ENCODE assay signal across 18 cellular contexts in the genomic region with DNA sequence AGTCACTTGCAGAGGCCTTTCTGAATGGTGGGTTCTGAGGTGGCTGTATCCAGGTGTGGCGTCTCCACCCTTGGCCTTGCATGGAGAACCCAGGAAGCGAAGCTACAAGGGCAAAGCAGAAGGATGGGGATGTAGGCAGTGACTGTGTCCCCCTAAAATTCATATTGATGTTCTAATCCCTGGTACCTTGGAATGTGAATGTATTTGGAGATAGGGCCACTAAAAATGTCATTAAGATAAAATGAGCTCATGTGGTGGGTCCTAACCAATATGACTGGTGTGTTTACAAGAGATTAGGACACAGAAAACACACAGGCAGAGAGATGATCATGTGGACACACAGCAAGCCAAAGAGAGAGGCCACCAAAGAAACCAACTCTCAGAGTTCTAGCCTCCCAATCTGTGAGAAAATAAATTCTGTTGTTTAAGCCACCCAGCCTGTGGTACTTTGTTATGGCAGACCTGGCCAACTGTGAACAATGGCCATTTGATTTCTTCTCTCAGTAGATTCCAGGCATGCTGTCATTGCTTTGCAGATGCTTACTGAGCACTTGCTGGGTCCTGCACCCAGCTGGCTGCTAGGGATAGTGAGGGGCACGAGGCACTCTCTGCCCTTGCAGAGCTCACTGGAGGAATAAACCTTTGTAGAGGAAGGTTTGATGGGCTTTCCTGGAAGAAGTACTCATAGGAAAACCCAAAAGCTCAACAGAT.
DNase-seq lines count a peak whose midpoint lies in the region; ATAC-seq, FAIRE-seq and TF ChIP-seq lines count a peak whose summit lies in the region.
"Had no signal": no experiment of that assay in that cellular context is flagged by ENCODE, and none has a peak within 500 bp of the region (broad histone marks: within the 10 kb centered on the region; RNA-seq: fewer than 3 reads in every experiment).

No MANE protein-coding gene starts in this region.

- H3K27me3 ChIP-seq in K562 (ENCODE audit: control insufficient read depth in 2 of 2, insufficient read depth in 2 of 2, low read length in 2 of 2) (peaks cover 2 to 24% of the 10 kb centered on the region in 2 experiments; a peak in 3 of 5 replicates), trophoblast cell (ENCODE audit: insufficient read depth, low read length) (no peaks in the 10 kb centered on the region)
- H3K27me3 ChIP-seq: BLaER1 had no signal

- H3K4ac ChIP-seq in trophoblast cell (ENCODE audit: low read depth, low read length), result no peak overlapping the region

- ATAC-seq in K562 (peak; percentile 47; the same call in 2 of the 3 replicates), GM21515 (IDR thresholded peaks at IDR 0.05; ENCODE audit: unreplicated experiment) (no peak)

- intact Hi-C loops in K562 (cut with micrococcal nuclease), result no loop called here

- no peaks in the 10 kb centered on the region; the same call in 1 of the 2 replicates for H4K20me1 ChIP-seq in K562 (replicated peaks; ENCODE audit: control insufficient read depth, insufficient read depth, low read length)
- H4K20me1 ChIP-seq: BLaER1 had no signal

- no peak overlapping the region for H3K18ac ChIP-seq in trophoblast cell (ENCODE audit: low read length)

- H3K4me3 ChIP-seq in K562, result no peak overlapping the region
- no peak overlapping the region for H3K4me3 ChIP-seq in trophoblast cell (ENCODE audit: low read depth, low read length)
- H3K4me3 ChIP-seq: BLaER1, HAP-1 had no signal

- BruUV-seq in K562 (replicated peaks; lab: Mats Ljungman, UMichigan), result no TSS peak

- H3K36me3 Mint-ChIP-seq in type B pancreatic cell, result no peaks in the 10 kb centered on the region
- H3K36me3 Mint-ChIP-seq: CD8-positive, alpha-beta memory T cell had no signal

- no peak overlapping the region for H2BK5ac ChIP-seq in trophoblast cell (ENCODE audit: low read depth, low read length, poor library complexity)

- WGBS in K562 (ENCODE audit: insufficient coverage, low coverage, missing lambda C conversion rate), result 0% methylated on average over 3 of the region's 3 CpGs
- WGBS in trophoblast cell (ENCODE audit: extremely low coverage, insufficient coverage, insufficient read length), result no CpG with 5 or more reads among the region's 3 CpGs

- H3K4me2 ChIP-seq in K562 (ENCODE audit: insufficient read depth, low read length), result peak overlapping the region; percentile 26; the same call in 1 of the 2 replicates
- H3K4me2 ChIP-seq in trophoblast cell (ENCODE audit: low read length), result no peak overlapping the region
- H3K4me2 ChIP-seq: BLaER1 had no signal

- H2AK5ac ChIP-seq in trophoblast cell (ENCODE audit: low read length), result no peak overlapping the region

- no peak for TF ChIP-seq RAD21 in K562 (CRISPR knock-in tag; conservative IDR thresholded peaks at IDR 0.05 in 1 of 2, IDR thresholded peaks at IDR 0.05 in 1 of 2)

- H2AFZ ChIP-seq in K562 (ENCODE audit: low read depth, low read length), result no peak overlapping the region
- no peak overlapping the region for H2AFZ ChIP-seq in trophoblast cell (ENCODE audit: insufficient read depth, low read length, poor library complexity)

- no peaks in the 10 kb centered on the region for H3K4me1 Mint-ChIP-seq in type B pancreatic cell (ENCODE audit: unreplicated experiment)
- H3K4me1 Mint-ChIP-seq: CD8-positive, alpha-beta memory T cell had no signal

- FAIRE-seq in K562 (lab: Jason Lieb, UNC), result no peak
- FAIRE-seq: GM12892, GM19239, H1 had no signal

- POLR2A ChIA-PET in K562 (lab: Yijun Ruan, JAX), result interaction anchor here (2.5 kb wide), 1 partner anchor 10 kb away, joined by 7 read pairs; no protein-coding TSS in a partner anchor

- peaks cover 5% of the 10 kb centered on the region for H3K9me3 Mint-ChIP-seq in type B pancreatic cell
- H3K9me3 Mint-ChIP-seq: CD8-positive, alpha-beta memory T cell had no signal

- H3K27me3 Mint-ChIP-seq in type B pancreatic cell, result peaks cover 13% of the 10 kb centered on the region

- no peaks in the 10 kb centered on the region for H3K9me1 ChIP-seq in K562 (ENCODE audit: control insufficient read depth, insufficient read depth, low read length)

- H3K27ac ChIP-seq in K562 (ENCODE audit: extremely low read depth, low read depth, low read length), result no peak overlapping the region
- H3K27ac ChIP-seq in trophoblast cell (ENCODE audit: low read depth, low read length), result no peak overlapping the region
- H3K27ac ChIP-seq in temporal lobe (ENCODE audit: low read depth, low read length), result peak overlapping the region; percentile 93
- H3K27ac ChIP-seq: BLaER1 had no signal

- H3K9ac ChIP-seq in K562 (ENCODE audit: insufficient read depth in 1 of 2, low read depth in 2 of 2, low read length in 2 of 2), result no peak overlapping the region
- H3K9ac ChIP-seq in trophoblast cell (ENCODE audit: low read length), result peak overlapping the region; percentile 33
- H3K9ac ChIP-seq: BLaER1 had no signal

- in situ Hi-C loops in K562 (cut with MboI), result no loop called here

- no peak overlapping the region for H2BK12ac ChIP-seq in trophoblast cell (ENCODE audit: low read length)

- TF ChIP-seq POLR2A in K562 (conservative IDR thresholded peaks at IDR 0.05), result no peak

- no peaks in the 10 kb centered on the region for H3K79me2 ChIP-seq in K562 (ENCODE audit: control insufficient read depth, insufficient read depth, low read length)
- no peaks in the 10 kb centered on the region for H3K79me2 ChIP-seq in trophoblast cell (ENCODE audit: control insufficient read depth, insufficient read depth, low read length, poor library complexity)

- H3K4me3 Mint-ChIP-seq in type B pancreatic cell, result no peak overlapping the region
- H3K4me3 Mint-ChIP-seq: CD8-positive, alpha-beta memory T cell had no signal

- CTCF ChIA-PET in K562 (lab: Yijun Ruan, JAX; ENCODE audit: low intra/inter-chr PET ratio), result no interaction called here

- no peak overlapping the region for H3K14ac ChIP-seq in trophoblast cell (ENCODE audit: low read length)

- H3K27ac Mint-ChIP-seq in type B pancreatic cell, result no peak overlapping the region
- H3K27ac Mint-ChIP-seq: CD8-positive, alpha-beta memory T cell had no signal

- H4K12ac ChIP-seq in trophoblast cell (ENCODE audit: low read depth, low read length), result no peak overlapping the region

- H3K4me1 ChIP-seq in K562 (replicated peaks in 1 of 2; ENCODE audit: control insufficient read depth in 2 of 2, insufficient read depth in 2 of 2, low read length in 2 of 2) (peaks cover 0 to 4% of the 10 kb centered on the region in 2 experiments; a peak in 2 of 5 replicates), trophoblast cell (ENCODE audit: control insufficient read depth in 1 of 2, insufficient read depth in 2 of 2, low read length in 2 of 2) (no peaks in the 10 kb centered on the region)
- H3K4me1 ChIP-seq: BLaER1, Caco-2, HAP-1 had no signal

- no peak overlapping the region for H4K91ac ChIP-seq in trophoblast cell (ENCODE audit: low read depth, low read length)

- no peak overlapping the region for H2BK120ac ChIP-seq in trophoblast cell (ENCODE audit: insufficient read depth, low read length, poor library complexity)

- DNase-seq in K562 (ENCODE audit: extremely low read depth in 1 of 4, low spot score in 3 of 4) (peak in 1 of 4 experiments; percentile 17), globus pallidus (ENCODE audit: low spot score) (peak; percentile 83), trophoblast cell (no peak), type B pancreatic cell (ENCODE audit: extremely low spot score, unreplicated experiment) (no peak), medulla oblongata (ENCODE audit: extremely low spot score) (no peak), NCI-H1694 treated with DMSO at 0.1 percent for 48 hours (lab: John Stamatoyannopoulos, UW) (no peak)
- DNase-seq: Caco-2; CD8-positive, alpha-beta memory T cell; DND-41; GDM1; IMR-90 had no signal

- no peak overlapping the region for H3K23ac ChIP-seq in trophoblast cell (ENCODE audit: low read length)

- no peaks in the 10 kb centered on the region for H3K36me3 ChIP-seq in K562 (ENCODE audit: control insufficient read depth, insufficient read depth, low read length)
- H3K36me3 ChIP-seq in trophoblast cell (ENCODE audit: control insufficient read depth in 1 of 2, insufficient read depth in 2 of 2, low read length in 2 of 2), result no peaks in the 10 kb centered on the region
- H3K36me3 ChIP-seq: BLaER1, HAP-1 had no signal

- no peak for TF ChIP-seq EP300 in K562 (IDR thresholded peaks at IDR 0.05; ENCODE audit: low read length)

- no peaks in the 10 kb centered on the region for H3K79me1 ChIP-seq in trophoblast cell (ENCODE audit: low read length)

- no peak overlapping the region for H4K8ac ChIP-seq in trophoblast cell (ENCODE audit: low read depth, low read length)

- TF ChIP-seq CTCF in K562 (IDR thresholded peaks at IDR 0.05 in 2 of 3, conservative IDR thresholded peaks at IDR 0.05 in 1 of 3; ENCODE audit: insufficient read depth in 2 of 3, low read depth in 1 of 3, low read length in 3 of 3) (no peak), type B pancreatic cell (conservative IDR thresholded peaks at IDR 0.05) (no peak)

- no peaks in the 10 kb centered on the region for H3K9me3 ChIP-seq in K562 (replicated peaks; ENCODE audit: control insufficient read depth, insufficient read depth, low read depth, low read length)
- no peaks in the 10 kb centered on the region for H3K9me3 ChIP-seq in trophoblast cell (ENCODE audit: insufficient read depth, low read depth, low read length)
- H3K9me3 ChIP-seq: BLaER1, Caco-2, HAP-1 had no signal

TF ChIP-seq in K562, 482 proteins besides CTCF, POLR2A, EP300 and RAD21 (continues in another document):
- TF ChIP-seq ZBED1 (IDR thresholded peaks at IDR 0.05) (no peak), CCAR2 (IDR thresholded peaks at IDR 0.05; ENCODE audit: low read depth, low read length) (no peak), FOSL1 (tag; conservative IDR thresholded peaks at IDR 0.05) (peak; percentile 35; the same call in 1 of the 2 replicates)
- TF ChIP-seq, protein P1, sequence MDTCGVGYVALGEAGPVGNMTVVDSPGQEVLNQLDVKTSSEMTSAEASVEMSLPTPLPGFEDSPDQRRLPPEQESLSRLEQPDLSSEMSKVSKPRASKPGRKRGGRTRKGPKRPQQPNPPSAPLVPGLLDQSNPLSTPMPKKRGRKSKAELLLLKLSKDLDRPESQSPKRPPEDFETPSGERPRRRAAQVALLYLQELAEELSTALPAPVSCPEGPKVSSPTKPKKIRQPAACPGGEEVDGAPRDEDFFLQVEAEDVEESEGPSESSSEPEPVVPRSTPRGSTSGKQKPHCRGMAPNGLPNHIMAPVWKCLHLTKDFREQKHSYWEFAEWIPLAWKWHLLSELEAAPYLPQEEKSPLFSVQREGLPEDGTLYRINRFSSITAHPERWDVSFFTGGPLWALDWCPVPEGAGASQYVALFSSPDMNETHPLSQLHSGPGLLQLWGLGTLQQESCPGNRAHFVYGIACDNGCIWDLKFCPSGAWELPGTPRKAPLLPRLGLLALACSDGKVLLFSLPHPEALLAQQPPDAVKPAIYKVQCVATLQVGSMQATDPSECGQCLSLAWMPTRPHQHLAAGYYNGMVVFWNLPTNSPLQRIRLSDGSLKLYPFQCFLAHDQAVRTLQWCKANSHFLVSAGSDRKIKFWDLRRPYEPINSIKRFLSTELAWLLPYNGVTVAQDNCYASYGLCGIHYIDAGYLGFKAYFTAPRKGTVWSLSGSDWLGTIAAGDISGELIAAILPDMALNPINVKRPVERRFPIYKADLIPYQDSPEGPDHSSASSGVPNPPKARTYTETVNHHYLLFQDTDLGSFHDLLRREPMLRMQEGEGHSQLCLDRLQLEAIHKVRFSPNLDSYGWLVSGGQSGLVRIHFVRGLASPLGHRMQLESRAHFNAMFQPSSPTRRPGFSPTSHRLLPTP (IDR thresholded peaks at IDR 0.05; ENCODE audit: borderline replicate concordance, extremely low read depth, insufficient read length), result no peak
